Comparison of ENCODE assay signal across 8 cellular contexts in the genomic region with DNA sequence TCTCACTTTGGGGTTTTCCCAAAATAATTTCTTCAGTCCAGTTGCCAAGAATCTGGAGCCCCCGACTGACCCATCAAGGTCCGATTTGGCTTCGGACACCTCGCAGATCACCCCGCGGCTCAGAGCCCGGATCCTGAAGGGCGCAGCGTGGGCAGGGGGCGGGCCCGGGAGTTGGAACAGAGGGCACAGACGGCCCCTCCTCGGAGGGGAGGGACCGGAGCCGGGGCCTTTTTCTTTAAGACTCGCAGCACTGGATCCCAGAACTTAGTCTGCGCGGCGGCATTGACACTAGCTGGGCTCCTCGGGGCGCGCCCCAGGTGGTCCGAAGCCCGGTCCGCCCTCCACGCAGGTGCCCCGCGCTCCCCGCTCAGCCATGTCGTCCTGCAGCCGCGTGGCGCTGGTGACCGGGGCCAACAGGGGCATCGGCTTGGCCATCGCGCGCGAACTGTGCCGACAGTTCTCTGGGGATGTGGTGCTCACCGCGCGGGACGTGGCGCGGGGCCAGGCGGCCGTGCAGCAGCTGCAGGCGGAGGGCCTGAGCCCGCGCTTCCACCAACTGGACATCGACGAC. TPM values are rescaled to one million over a fixed set of nuclear protein-coding genes. Genes with fewer than 3 reads are reported as not detected.
A peak's percentile ranks its signal among the peaks of the same experiment; 100 is the strongest.
DNase-seq lines count a peak whose midpoint lies in the region; ATAC-seq and TF ChIP-seq lines count a peak whose summit lies in the region.

A gene (plus strand): TSS at position 260 of the 571 bp plus-strand sequence. CDS start 114 bp downstream, at position 374.

- no peaks in the 10 kb centered on the region for H3K27me3 Mint-ChIP-seq in activated CD8-positive, alpha-beta memory T cell treated with anti-CD3 and anti-CD28 coated beads, Interleukin-2, amount 10 ng/mL, durations not matched to agents 7 days and 5 days

- peak within 1 kb of the TSS; percentile 82 for H3K27ac ChIP-seq in stomach smooth muscle (ENCODE audit: low read length)

- H3K4me3 Mint-ChIP-seq in activated CD8-positive, alpha-beta memory T cell treated with anti-CD3 and anti-CD28 coated beads, Interleukin-2, amount 10 ng/mL, durations not matched to agents 7 days and 5 days: peak within 1 kb of the TSS; percentile 90

- H3K9me3 Mint-ChIP-seq in activated CD8-positive, alpha-beta memory T cell treated with anti-CD3 and anti-CD28 coated beads, Interleukin-2, amount 10 ng/mL, durations not matched to agents 7 days and 5 days (ENCODE audit: low read depth): no peaks in the 10 kb centered on the region

- H3K9me2 ChIP-seq in Loucy (replicated peaks; ENCODE audit: low read depth, low read length): no peaks in the 10 kb centered on the region

- H3K4me1 Mint-ChIP-seq in activated CD8-positive, alpha-beta memory T cell treated with anti-CD3 and anti-CD28 coated beads, Interleukin-2, amount 10 ng/mL, durations not matched to agents 7 days and 5 days: peaks cover 36% of the 10 kb centered on the region

- peak within 1 kb of the TSS; percentile 96 for H2AFZ ChIP-seq in Loucy (ENCODE audit: low read length)

- no peaks in the 10 kb centered on the region for H3K27me3 ChIP-seq in Loucy (ENCODE audit: insufficient read depth, low read length, poor library complexity, severe bottlenecking)
- no peaks in the 10 kb centered on the region for H3K27me3 ChIP-seq in stomach smooth muscle (ENCODE audit: control insufficient read depth in 1 of 2, insufficient read depth in 2 of 2, low read length in 2 of 2)

- peaks cover 16% of the 10 kb centered on the region for H3K36me3 Mint-ChIP-seq in activated CD8-positive, alpha-beta memory T cell treated with anti-CD3 and anti-CD28 coated beads, Interleukin-2, amount 10 ng/mL, durations not matched to agents 7 days and 5 days

- H3K27ac Mint-ChIP-seq in activated CD8-positive, alpha-beta memory T cell treated with anti-CD3 and anti-CD28 coated beads, Interleukin-2, amount 10 ng/mL, durations not matched to agents 7 days and 5 days: peak within 1 kb of the TSS; percentile 91

- H3K4me1 ChIP-seq in Loucy (ENCODE audit: insufficient read depth, low read length, poor library complexity, severe bottlenecking) (peaks cover 8% of the 10 kb centered on the region), stomach smooth muscle (ENCODE audit: control insufficient read depth, insufficient read depth, low read length) (peaks cover 23% of the 10 kb centered on the region)

- in situ Hi-C loops in Caki2 (cut with HindIII; ENCODE audit: low pct_unique_long_range_greater_than_20kb, low sequenced_read_pairs): no loop called here

- peak; percentile 38 for ATAC-seq in activated CD8-positive, alpha-beta memory T cell treated with anti-CD3 and anti-CD28 coated beads, Interleukin-2, amount 10 ng/mL, durations not matched to agents 7 days and 5 days
- ATAC-seq in HG03520 (IDR thresholded peaks at IDR 0.05; ENCODE audit: unreplicated experiment): no peak
- ATAC-seq in HG03039 (IDR thresholded peaks at IDR 0.05; ENCODE audit: unreplicated experiment): no peak

- DNase-seq in Caki2 (ENCODE audit: low read depth) (peak; percentile 72), epidermal melanocyte (ENCODE audit: insufficient read length, low spot score) (peak; percentile 47), mucosa of gallbladder (ENCODE audit: low spot score) (peak; percentile 45)
- DNase-seq in activated CD8-positive, alpha-beta memory T cell treated with anti-CD3 and anti-CD28 coated beads, Interleukin-2, amount 10 ng/mL, durations not matched to agents 7 days and 5 days: peak; percentile 67

- H3K9me3 ChIP-seq in Loucy (ENCODE audit: insufficient read depth, low read depth, low read length): no peaks in the 10 kb centered on the region
- no peaks in the 10 kb centered on the region for H3K9me3 ChIP-seq in stomach smooth muscle (ENCODE audit: control insufficient read depth in 2 of 2, low read length in 2 of 2)

- peak within 1 kb of the TSS; percentile 73 for H3K9ac ChIP-seq in Loucy (ENCODE audit: low read depth, low read length, poor library complexity, severe bottlenecking)
- H3K9ac ChIP-seq in stomach smooth muscle (ENCODE audit: low read length in 2 of 2): peak within 1 kb of the TSS; percentile 74 to 82

- H3K4me2 ChIP-seq in Loucy (ENCODE audit: low read depth, low read length, poor library complexity, severe bottlenecking): peak within 1 kb of the TSS; percentile 72

- CTCF ChIA-PET in activated CD8-positive, alpha-beta memory T cell treated with anti-CD3 and anti-CD28 coated beads, Interleukin-2, amount 10 ng/mL, durations not matched to agents 7 days and 5 days (lab: Charles Lee): interaction anchor here (1.2 to 1.3 kb wide), 4 partner anchors 18 to 167 kb away, joined by 3 to 5 read pairs (median 4); no protein-coding TSS in a partner anchor

- TF ChIP-seq CTCF in Loucy (conservative IDR thresholded peaks at IDR 0.05; ENCODE audit: low read length): no peak

- H3K4me3 ChIP-seq in Loucy (ENCODE audit: low read length, poor library complexity, severe bottlenecking) (peak within 1 kb of the TSS; percentile 86), stomach smooth muscle (ENCODE audit: low read length in 2 of 2) (peak within 1 kb of the TSS; percentile 69 to 87)

- no peaks in the 10 kb centered on the region; the same call in 1 of the 2 replicates for H3K79me2 ChIP-seq in Loucy (ENCODE audit: insufficient read depth, low read length)

- H4K20me1 ChIP-seq in Loucy (ENCODE audit: insufficient read depth, low read length, poor library complexity, severe bottlenecking): no peaks in the 10 kb centered on the region

- no peaks in the 10 kb centered on the region for H3K36me3 ChIP-seq in Loucy (ENCODE audit: insufficient read depth, low read length)
- no peaks in the 10 kb centered on the region for H3K36me3 ChIP-seq in stomach smooth muscle (ENCODE audit: control insufficient read depth in 2 of 2, insufficient read depth in 2 of 2, low read length in 2 of 2)

- H3F3A ChIP-seq in Loucy (ENCODE audit: low read depth): no peaks in the 10 kb centered on the region

RNA-seq across cellular contexts. Expression of the gene that starts here (rescaled TPM):
- 25.5 and 31.9 TPM in 2 replicates for total RNA-seq in Caki2 (2014; rRNA removed; shearing (Covaris generic); ENCODE audit: low replicate concordance)
- 10 to 100 TPM; 16.1 to 18.6 TPM for total RNA-seq in activated CD8-positive, alpha-beta memory T cell treated with anti-CD3 and anti-CD28 coated beads, Interleukin-2, amount 10 ng/mL, durations not matched to agents 7 days and 5 days
- total RNA-seq in mucosa of gallbladder: 4.8 TPM
